ENCODE assay signal across 17 cellular contexts in genomic region chr7:158867214-158867984, GRCh38.
"Had no signal": no experiment of that assay in that cellular context is flagged by ENCODE, and none has a peak within 500 bp of the region (broad histone marks: within the 10 kb centered on the region; RNA-seq: fewer than 3 reads in every experiment).

No MANE protein-coding gene starts in this region.

- H3K27me3 Mint-ChIP-seq: activated CD4-positive, alpha-beta T cell treated with anti-CD3 and anti-CD28 coated beads for 36 hours; stimulated activated naive B cell treated with anti-CD40 and anti-IgM and Interleukin-4, amounts not matched to agents 10 μg/mL and 1 μg/mL and 100 μg/mL, for 72 hours had no signal

- H3K36me3 ChIP-seq: colonic mucosa, neutrophil had no signal

- H3K27ac Mint-ChIP-seq: activated CD4-positive, alpha-beta T cell treated with anti-CD3 and anti-CD28 coated beads for 36 hours; stimulated activated naive B cell treated with anti-CD40 and anti-IgM and Interleukin-4, amounts not matched to agents 10 μg/mL and 1 μg/mL and 100 μg/mL, for 72 hours had no signal

- H3K4me3 Mint-ChIP-seq: activated CD4-positive, alpha-beta T cell treated with anti-CD3 and anti-CD28 coated beads for 36 hours; stimulated activated naive B cell treated with anti-CD40 and anti-IgM and Interleukin-4, amounts not matched to agents 10 μg/mL and 1 μg/mL and 100 μg/mL, for 72 hours had no signal

- H3K4me3 ChIP-seq: adrenal gland, colonic mucosa, gastrocnemius medialis, hepatocyte, smooth muscle cell had no signal

- H3K4me2 ChIP-seq: hepatocyte, SK-N-SH, smooth muscle cell had no signal

- DNase-seq: activated CD4-positive, alpha-beta T cell treated with anti-CD3 and anti-CD28 coated beads for 36 hours; activated naive CD4-positive, alpha-beta T cell; activated T-cell treated with anti-CD3 and anti-CD28 coated beads, Interleukin-2, amount 50 U/mL, for 48 hours; caudate nucleus; colonic mucosa; effector CD4-positive, alpha-beta T cell; gastrocnemius medialis; kidney; posterior cingulate gyrus; SK-N-SH; stimulated activated naive B cell treated with anti-CD40 and anti-IgM and Interleukin-4, amounts not matched to agents 10 μg/mL and 1 μg/mL and 100 μg/mL, for 72 hours; T-helper 1 cell had no signal

- H3K4me1 ChIP-seq: colonic mucosa had no signal

- H3K27ac ChIP-seq: colonic mucosa, neutrophil, VCaP had no signal

- H3K27me3 ChIP-seq: adrenal gland, colonic mucosa, gastrocnemius medialis, hepatocyte had no signal

- H3K9me3 Mint-ChIP-seq: stimulated activated naive B cell treated with anti-CD40 and anti-IgM and Interleukin-4, amounts not matched to agents 10 μg/mL and 1 μg/mL and 100 μg/mL, for 72 hours had no signal

- H3K9ac ChIP-seq: SK-N-SH had no signal

- H3K9me3 ChIP-seq: adrenal gland, colonic mucosa, gastrocnemius medialis, neutrophil, SK-N-SH had no signal

- ATAC-seq: activated CD4-positive, alpha-beta T cell treated with anti-CD3 and anti-CD28 coated beads for 36 hours; gastrocnemius medialis; stimulated activated naive B cell treated with anti-CD40 and anti-IgM and Interleukin-4, amounts not matched to agents 10 μg/mL and 1 μg/mL and 100 μg/mL, for 72 hours had no signal
